Comparison of ENCODE assay signal across 19 cellular contexts in genomic region chr9:91857831-91858669, GRCh38.
DNase-seq lines count a peak whose midpoint lies in the region; ATAC-seq and TF ChIP-seq lines count a peak whose summit lies in the region.
"Had no signal": no experiment of that assay in that cellular context is flagged by ENCODE, and none has a peak within 500 bp of the region (broad histone marks: within the 10 kb centered on the region; RNA-seq: fewer than 3 reads in every experiment).

No MANE protein-coding gene starts in this region.

- H3K9ac ChIP-seq in HUES64 (ENCODE audit: low read depth, low read length), result peak overlapping the region; percentile 5; the same call in 1 of the 2 replicates

- 56% methylated on average over 21 of the region's 23 CpGs for WGBS in HUES64
- 68% methylated on average over 15 of the region's 23 CpGs for WGBS in esophagus muscularis mucosa

- H3K27ac ChIP-seq in A673 (ENCODE audit: low read depth, low read length, poor library complexity, severe bottlenecking) (peak overlapping the region; percentile 81), HUES64 (ENCODE audit: low read depth, low read length) (peak overlapping the region; percentile 65), esophagus muscularis mucosa (replicated peaks in 1 of 4) (peak overlapping the region; percentile 52 to 71 (median 69))
- H3K27ac ChIP-seq: HL-60, pancreas had no signal

- DNase-seq in A673 (ENCODE audit: low spot score) (peak; percentile 70), esophagus muscularis mucosa (ENCODE audit: extremely low spot score) (no peak), neural crest cell (ENCODE audit: low read depth, low spot score) (no peak), GM20000 (ENCODE audit: low spot score) (no peak), iPS-NIHi11 (ENCODE audit: low spot score) (no peak), SW 1271 (lab: John Stamatoyannopoulos, UW) (no peak)
- DNase-seq: activated CD4-positive, alpha-beta memory T cell treated with anti-CD3 and anti-CD28 coated beads, Interleukin-2, amount 10 ng/mL, durations not matched to agents 7 days and 5 days; activated naive CD8-positive, alpha-beta T cell treated with anti-CD3 and anti-CD28 coated beads, Interleukin-2, amount 50 U/mL, for 24 hours; activated T-cell treated with anti-CD3 and anti-CD28 coated beads, Interleukin-2, amount 50 U/mL, for 72 hours; GF-D8; Kasumi-1; NCI-H1417 treated with DMSO at 0.1 percent for 48 hours; NCI-H524; pancreas; stimulated activated naive CD4-positive, alpha-beta T cell had no signal

- intact Hi-C loops in A673 (cut with micrococcal nuclease; ENCODE audit: unreplicated experiment) (no loop called here), esophagus muscularis mucosa (cut with DNase I) (no loop called here)

- POLR2A ChIA-PET in A673 (lab: Charles Lee; ENCODE audit: low non-redundant PET), result no interaction called here

- TF ChIP-seq CTCF in A673 (conservative IDR thresholded peaks at IDR 0.05; ENCODE audit: low read depth, low read length) (no peak), esophagus muscularis mucosa (IDR thresholded peaks at IDR 0.05) (no peak), neural crest cell (conservative IDR thresholded peaks at IDR 0.05) (no peak), GM20000 (IDR thresholded peaks at IDR 0.05; ENCODE audit: extremely low read depth, missing control alignments) (no peak)

- BruUV-seq in A673 (replicated peaks; lab: Mats Ljungman, UMichigan), result no TSS peak

- peak overlapping the region; percentile 18 for H3K4me3 Mint-ChIP-seq in neural crest cell
- H3K4me3 Mint-ChIP-seq: activated CD4-positive, alpha-beta memory T cell treated with anti-CD3 and anti-CD28 coated beads, Interleukin-2, amount 10 ng/mL, durations not matched to agents 7 days and 5 days; activated naive CD8-positive, alpha-beta T cell treated with anti-CD3 and anti-CD28 coated beads, Interleukin-2, amount 50 U/mL, for 24 hours; activated T-cell treated with anti-CD3 and anti-CD28 coated beads, Interleukin-2, amount 50 U/mL, for 72 hours had no signal

- no peaks in the 10 kb centered on the region for H3K27me3 ChIP-seq in A673 (replicated peaks; ENCODE audit: insufficient read depth, low read depth, low read length, poor library complexity)
- H3K27me3 ChIP-seq in HUES64 (ENCODE audit: insufficient read depth, low read length), result no peaks in the 10 kb centered on the region
- H3K27me3 ChIP-seq in esophagus muscularis mucosa, result no peaks in the 10 kb centered on the region
- H3K27me3 ChIP-seq: pancreas had no signal

- no peak for ATAC-seq in HG03045 (IDR thresholded peaks at IDR 0.05; ENCODE audit: unreplicated experiment)
- ATAC-seq: activated naive CD8-positive, alpha-beta T cell treated with anti-CD3 and anti-CD28 coated beads, Interleukin-2, amount 50 U/mL, for 24 hours; activated T-cell treated with anti-CD3 and anti-CD28 coated beads, Interleukin-2, amount 50 U/mL, for 72 hours; Panc1 had no signal

- peak overlapping the region; percentile 94 for H3K27ac Mint-ChIP-seq in neural crest cell (ENCODE audit: unreplicated experiment)
- H3K27ac Mint-ChIP-seq: activated CD4-positive, alpha-beta memory T cell treated with anti-CD3 and anti-CD28 coated beads, Interleukin-2, amount 10 ng/mL, durations not matched to agents 7 days and 5 days; activated naive CD8-positive, alpha-beta T cell treated with anti-CD3 and anti-CD28 coated beads, Interleukin-2, amount 50 U/mL, for 24 hours; activated T-cell treated with anti-CD3 and anti-CD28 coated beads, Interleukin-2, amount 50 U/mL, for 72 hours had no signal

- TF ChIP-seq EP300 in esophagus muscularis mucosa (IDR thresholded peaks at IDR 0.05), result no peak

- H3K4me3 ChIP-seq in A673 (ENCODE audit: low read depth, low read length, poor library complexity, severe bottlenecking) (no peak overlapping the region), HUES64 (ENCODE audit: low read length) (peak overlapping the region; percentile 5; the same call in 1 of the 2 replicates), esophagus muscularis mucosa (peak overlapping the region in 1 of 4 donors; percentile 1)
- H3K4me3 ChIP-seq: pancreas had no signal

- H3K36me3 Mint-ChIP-seq in neural crest cell (ENCODE audit: low read depth), result peaks cover 9% of the 10 kb centered on the region

- H3K4me1 ChIP-seq in A673 (ENCODE audit: insufficient read depth, low read length, poor library complexity, severe bottlenecking), result peaks cover 21% of the 10 kb centered on the region
- peaks cover 33% of the 10 kb centered on the region for H3K4me1 ChIP-seq in HUES64 (ENCODE audit: insufficient read depth, low read length)
- peaks cover 0 to 40% (median 37%) of the 10 kb centered on the region in 4 donors for H3K4me1 ChIP-seq in esophagus muscularis mucosa
- H3K4me1 ChIP-seq: pancreas had no signal

- H3K9me3 ChIP-seq in A673 (ENCODE audit: low read depth, low read length, poor library complexity, severe bottlenecking) (no peaks in the 10 kb centered on the region), HUES64 (ENCODE audit: insufficient read depth, low read depth, low read length) (peaks cover 4% of the 10 kb centered on the region; the same call in 1 of the 2 replicates), esophagus muscularis mucosa (no peaks in the 10 kb centered on the region)
- H3K9me3 ChIP-seq: pancreas had no signal

- H3K36me3 ChIP-seq in A673 (ENCODE audit: insufficient read depth, low read length, poor library complexity, severe bottlenecking), result no peaks in the 10 kb centered on the region
- no peaks in the 10 kb centered on the region for H3K36me3 ChIP-seq in HUES64 (ENCODE audit: insufficient read depth, low read length)
- H3K36me3 ChIP-seq in esophagus muscularis mucosa, result no peaks in the 10 kb centered on the region
- H3K36me3 ChIP-seq: pancreas had no signal

- no peak for TF ChIP-seq POLR2A in esophagus muscularis mucosa (IDR thresholded peaks at IDR 0.05; ENCODE audit: low read depth)

- H3K27me3 Mint-ChIP-seq in neural crest cell (ENCODE audit: low read depth), result no peaks in the 10 kb centered on the region
- H3K27me3 Mint-ChIP-seq: activated CD4-positive, alpha-beta memory T cell treated with anti-CD3 and anti-CD28 coated beads, Interleukin-2, amount 10 ng/mL, durations not matched to agents 7 days and 5 days; activated naive CD8-positive, alpha-beta T cell treated with anti-CD3 and anti-CD28 coated beads, Interleukin-2, amount 50 U/mL, for 24 hours had no signal

- CTCF ChIA-PET in A673 (lab: Charles Lee), result interaction anchor here (0.6 kb wide), 1 partner anchor 62 kb away, joined by 9 read pairs; no protein-coding TSS in a partner anchor

- peaks cover 5% of the 10 kb centered on the region for H3K9me3 Mint-ChIP-seq in neural crest cell
- H3K9me3 Mint-ChIP-seq: activated CD4-positive, alpha-beta memory T cell treated with anti-CD3 and anti-CD28 coated beads, Interleukin-2, amount 10 ng/mL, durations not matched to agents 7 days and 5 days; activated naive CD8-positive, alpha-beta T cell treated with anti-CD3 and anti-CD28 coated beads, Interleukin-2, amount 50 U/mL, for 24 hours; activated T-cell treated with anti-CD3 and anti-CD28 coated beads, Interleukin-2, amount 50 U/mL, for 72 hours had no signal

- peaks cover 55% of the 10 kb centered on the region for H3K4me1 Mint-ChIP-seq in neural crest cell
- H3K4me1 Mint-ChIP-seq: activated naive CD8-positive, alpha-beta T cell treated with anti-CD3 and anti-CD28 coated beads, Interleukin-2, amount 50 U/mL, for 24 hours had no signal
